18 cellular contexts compared by ENCODE assay signal in genomic region chr2:51960846-51961335, GRCh38.
A peak's percentile ranks its signal among the peaks of the same experiment; 100 is the strongest.
DNase-seq lines count a peak whose midpoint lies in the region; ATAC-seq and TF ChIP-seq lines count a peak whose summit lies in the region.
"Had no signal": no experiment of that assay in that cellular context is flagged by ENCODE, and none has a peak within 500 bp of the region (broad histone marks: within the 10 kb centered on the region; RNA-seq: fewer than 3 reads in every experiment).

No MANE protein-coding gene starts in this region.

- no peaks in the 10 kb centered on the region for H3K27me3 Mint-ChIP-seq in HFFc6 (ENCODE audit: insufficient read depth)
- H3K27me3 Mint-ChIP-seq in stimulated activated naive B cell treated with anti-CD40 and anti-IgM and Interleukin-4, amounts not matched to agents 10 μg/mL and 1 μg/mL and 100 μg/mL, for 72 hours, result no peaks in the 10 kb centered on the region

- intact Hi-C loops in PC-3 (cut with micrococcal nuclease), result no loop called here
- intact Hi-C loops in esophagus muscularis mucosa (cut with DNase I), result no loop called here

- no TSS peak for BruUV-seq in PC-3 (replicated peaks; lab: Mats Ljungman, UMichigan)

- TF ChIP-seq CTCF in AG10803 (conservative IDR thresholded peaks at IDR 0.05; ENCODE audit: low read length), result no peak
- no peak for TF ChIP-seq CTCF in HFFc6 (IDR thresholded peaks at IDR 0.05)
- TF ChIP-seq CTCF in PC-3 (conservative IDR thresholded peaks at IDR 0.05; ENCODE audit: low read depth, low read length), result no peak
- no peak for TF ChIP-seq CTCF in esophagus muscularis mucosa (IDR thresholded peaks at IDR 0.05)

- in situ Hi-C loops in HAP-1 (cut with MboI; ENCODE audit: low sequenced_read_pairs), result no loop called here

- H3K9me3 ChIP-seq in adipocyte (ENCODE audit: control insufficient read depth, low read length) (no peaks in the 10 kb centered on the region), PC-3 (ENCODE audit: low read length) (no peaks in the 10 kb centered on the region), HAP-1 (no peaks in the 10 kb centered on the region), esophagus muscularis mucosa (no peaks in the 10 kb centered on the region)

- H3K9me3 Mint-ChIP-seq in HFFc6, result no peaks in the 10 kb centered on the region
- H3K9me3 Mint-ChIP-seq in stimulated activated naive B cell treated with anti-CD40 and anti-IgM and Interleukin-4, amounts not matched to agents 10 μg/mL and 1 μg/mL and 100 μg/mL, for 72 hours, result peaks cover 0 to 2% of the 10 kb centered on the region in 2 donors
- H3K9me3 Mint-ChIP-seq: H9 had no signal

- H3K36me3 ChIP-seq in adipocyte (ENCODE audit: control insufficient read depth, insufficient read depth, low read length, severe bottlenecking) (no peaks in the 10 kb centered on the region), PC-3 (ENCODE audit: low read depth, low read length) (no peaks in the 10 kb centered on the region), HAP-1 (replicated peaks) (no peaks in the 10 kb centered on the region), esophagus muscularis mucosa (no peaks in the 10 kb centered on the region)

- ATAC-seq in PC-3, result no peak
- ATAC-seq in stimulated activated naive B cell treated with anti-CD40 and anti-IgM and Interleukin-4, amounts not matched to agents 10 μg/mL and 1 μg/mL and 100 μg/mL, for 72 hours (replicated peaks), result no peak

- H3K36me3 Mint-ChIP-seq in HFFc6 (ENCODE audit: low read depth), result 0 out of 2 replicates have a peak, but pooled peaks cover 5% of the 10 kb centered on the region
- H3K36me3 Mint-ChIP-seq in stimulated activated naive B cell treated with anti-CD40 and anti-IgM and Interleukin-4, amounts not matched to agents 10 μg/mL and 1 μg/mL and 100 μg/mL, for 72 hours, result no peaks in the 10 kb centered on the region

- CTCF ChIA-PET in PC-3 (lab: Charles Lee), result no interaction called here

- H3K4me1 ChIP-seq in adipocyte (ENCODE audit: control insufficient read depth, insufficient read depth, low read length) (no peaks in the 10 kb centered on the region), PC-3 (ENCODE audit: insufficient read depth, low read length) (no peaks in the 10 kb centered on the region), HAP-1 (peaks cover 4% of the 10 kb centered on the region), esophagus muscularis mucosa (no peaks in the 10 kb centered on the region)

- no peaks in the 10 kb centered on the region for H3K79me2 ChIP-seq in PC-3 (ENCODE audit: low read length)

- H3K9me2 ChIP-seq in PC-3 (replicated peaks; ENCODE audit: low read length), result no peaks in the 10 kb centered on the region

- H3K4me3 Mint-ChIP-seq in HFFc6, result no peak overlapping the region
- H3K4me3 Mint-ChIP-seq in stimulated activated naive B cell treated with anti-CD40 and anti-IgM and Interleukin-4, amounts not matched to agents 10 μg/mL and 1 μg/mL and 100 μg/mL, for 72 hours, result no peak overlapping the region
- H3K4me3 Mint-ChIP-seq: H9 had no signal

- no peaks in the 10 kb centered on the region for H3F3A ChIP-seq in PC-3 (ENCODE audit: low read length, unreplicated experiment)

- H3K4me1 Mint-ChIP-seq in HFFc6 (ENCODE audit: low read depth), result peaks cover 27% of the 10 kb centered on the region
- no peaks in the 10 kb centered on the region for H3K4me1 Mint-ChIP-seq in stimulated activated naive B cell treated with anti-CD40 and anti-IgM and Interleukin-4, amounts not matched to agents 10 μg/mL and 1 μg/mL and 100 μg/mL, for 72 hours

- no peak overlapping the region for H3K4me3 ChIP-seq in AG10803 (ENCODE audit: low read length)
- no peak overlapping the region for H3K4me3 ChIP-seq in adipocyte (ENCODE audit: low read length)
- no peak overlapping the region for H3K4me3 ChIP-seq in PC-3 (ENCODE audit: low read length)
- no peak overlapping the region for H3K4me3 ChIP-seq in HAP-1
- no peak overlapping the region for H3K4me3 ChIP-seq in esophagus muscularis mucosa
- H3K4me3 ChIP-seq: SK-N-MC had no signal

- TF ChIP-seq EP300 in esophagus muscularis mucosa (IDR thresholded peaks at IDR 0.05), result no peak

- no peak overlapping the region for H3K4me2 ChIP-seq in PC-3 (ENCODE audit: low read length)

- H3K9ac ChIP-seq in adipocyte (ENCODE audit: low read length) (no peak overlapping the region), PC-3 (ENCODE audit: low read length) (no peak overlapping the region)

- WGBS in esophagus muscularis mucosa, result 92% methylated on average over 3 of the region's 3 CpGs

- no peak overlapping the region for H2AFZ ChIP-seq in PC-3 (ENCODE audit: low read length)

- H3K27ac ChIP-seq in PC-3 (ENCODE audit: low read length) (no peak overlapping the region), esophagus muscularis mucosa (replicated peaks in 1 of 4) (no peak overlapping the region)
- H3K27ac ChIP-seq: C4-2B, SK-N-MC had no signal

- H3K27ac Mint-ChIP-seq in HFFc6, result peak overlapping the region; percentile 1; the same call in 1 of the 2 replicates
- H3K27ac Mint-ChIP-seq in stimulated activated naive B cell treated with anti-CD40 and anti-IgM and Interleukin-4, amounts not matched to agents 10 μg/mL and 1 μg/mL and 100 μg/mL, for 72 hours, result no peak overlapping the region
- H3K27ac Mint-ChIP-seq: H9 had no signal

- H4K20me1 ChIP-seq in PC-3 (ENCODE audit: low read length), result no peaks in the 10 kb centered on the region

- POLR2A ChIA-PET in PC-3 (lab: Charles Lee; ENCODE audit: unreplicated experiment), result no interaction called here

- no peak for TF ChIP-seq POLR2A in esophagus muscularis mucosa (IDR thresholded peaks at IDR 0.05; ENCODE audit: low read depth)

- DNase-seq in AG10803 (ENCODE audit: low read depth) (peak; percentile 39), HFFc6 (no peak), adipocyte (ENCODE audit: low read depth) (peak; percentile 5), iris pigment epithelial cell (ENCODE audit: low read depth) (peak; percentile 11), PC-3 (no peak), HAP-1 (ENCODE audit: low spot score in 2 of 2) (no peak), esophagus muscularis mucosa (ENCODE audit: extremely low spot score) (no peak)
- no peak for DNase-seq in stimulated activated naive B cell treated with anti-CD40 and anti-IgM and Interleukin-4, amounts not matched to agents 10 μg/mL and 1 μg/mL and 100 μg/mL, for 72 hours
- DNase-seq: AML-193, DMS79 treated with DMSO at 0.1 percent for 48 hours, H9, MV-4-11, NCI-H1694 treated with DMSO at 0.1 percent for 48 hours, NCI-H510A, NCI-H774, SHP77 had no signal

- no peaks in the 10 kb centered on the region for H3K27me3 ChIP-seq in adipocyte (replicated peaks; ENCODE audit: control insufficient read depth, insufficient read depth, low read length)
- H3K27me3 ChIP-seq in PC-3 (ENCODE audit: low read length), result no peaks in the 10 kb centered on the region
- no peaks in the 10 kb centered on the region for H3K27me3 ChIP-seq in HAP-1 (ENCODE audit: low read depth)
- H3K27me3 ChIP-seq in esophagus muscularis mucosa, result no peaks in the 10 kb centered on the region

Comparison
In these comparisons a context has a peak if more than half of its experiments do, and no peak if none do; other contexts are left out.
1. DNase-seq: peak in AG10803 (single experiment), adipocyte (single experiment) and iris pigment epithelial cell (single experiment); none in HFFc6 (single experiment), PC-3 (single experiment), stimulated activated naive B cell treated with anti-CD40 and anti-IgM and Interleukin-4, amounts not matched to agents 10 μg/mL and 1 μg/mL and 100 μg/mL, for 72 hours (single experiment), HAP-1 (0 of 2) and esophagus muscularis mucosa (single experiment).